Comparison of ENCODE assay signal across 8 cellular contexts in genomic region chr4:122922877-122923511, GRCh38. TPM values are rescaled to one million over a fixed set of nuclear protein-coding genes. Genes with fewer than 3 reads are reported as not detected.
A peak's percentile ranks its signal among the peaks of the same experiment; 100 is the strongest.
DNase-seq lines count a peak whose midpoint lies in the region; ATAC-seq and TF ChIP-seq lines count a peak whose summit lies in the region.

No MANE protein-coding gene starts in this region.

- no peaks in the 10 kb centered on the region for H3K9me3 Mint-ChIP-seq in Calu3 (ENCODE audit: low read depth, unreplicated experiment)

- intact Hi-C loops in Calu3 (cut with micrococcal nuclease; ENCODE audit: unreplicated experiment), result no loop called here

- no peak overlapping the region for H3K27ac Mint-ChIP-seq in Calu3 (ENCODE audit: unreplicated experiment)

- no peaks in the 10 kb centered on the region for H3K27me3 Mint-ChIP-seq in Calu3 (ENCODE audit: unreplicated experiment)

- no peak for TF ChIP-seq CTCF in Calu3 (IDR thresholded peaks at IDR 0.05; ENCODE audit: unreplicated experiment)
- TF ChIP-seq CTCF in OCI-LY3 (IDR thresholded peaks at IDR 0.05; ENCODE audit: low read depth, low read length), result no peak
- no peak for TF ChIP-seq CTCF in epithelial cell of esophagus (IDR thresholded peaks at IDR 0.05; ENCODE audit: insufficient read depth, low read depth, low read length, missing control alignments)

- H3K4me2 ChIP-seq in OCI-LY3 (ENCODE audit: low read length), result peak overlapping the region; percentile 85

- H3K36me3 Mint-ChIP-seq in Calu3 (ENCODE audit: insufficient read depth, unreplicated experiment), result peaks cover 20% of the 10 kb centered on the region

- H3K9ac ChIP-seq in HUES64 (ENCODE audit: low read depth, low read length) (peak overlapping the region; percentile 86), OCI-LY3 (ENCODE audit: low read length) (peak overlapping the region; percentile 88)

- H3K4me3 ChIP-seq in HUES64 (ENCODE audit: low read length) (peak overlapping the region; percentile 94), OCI-LY3 (ENCODE audit: low read length) (peak overlapping the region; percentile 97), epithelial cell of esophagus (ENCODE audit: low read length) (peak overlapping the region; percentile 86)

- peak overlapping the region; percentile 87 for H3K27ac ChIP-seq in HUES64 (ENCODE audit: low read depth, low read length)
- peak overlapping the region; percentile 85 for H3K27ac ChIP-seq in OCI-LY3 (ENCODE audit: low read length)

- H4K20me1 ChIP-seq in OCI-LY3 (ENCODE audit: insufficient read depth, low read length), result no peaks in the 10 kb centered on the region

- ATAC-seq in GM21447 (IDR thresholded peaks at IDR 0.05; ENCODE audit: unreplicated experiment), result peak; percentile 96

- BruUV-seq in Calu3 (replicated peaks; lab: Mats Ljungman, UMichigan), result no TSS peak

- H2AFZ ChIP-seq in OCI-LY3 (ENCODE audit: low read depth, low read length), result peak overlapping the region; percentile 99

- H3K4me1 Mint-ChIP-seq in Calu3 (ENCODE audit: low read depth, unreplicated experiment), result peaks cover 8% of the 10 kb centered on the region

- no peak overlapping the region for H3K4me3 Mint-ChIP-seq in Calu3 (ENCODE audit: low read depth, unreplicated experiment)

- H3K27me3 ChIP-seq in HUES64 (ENCODE audit: insufficient read depth, low read length) (no peaks in the 10 kb centered on the region), OCI-LY3 (ENCODE audit: low read depth, low read length) (no peaks in the 10 kb centered on the region)

- WGBS in HUES64, result under 1% methylated on average over 34 of the region's 34 CpGs

- H3K79me2 ChIP-seq in OCI-LY3 (ENCODE audit: low read length), result peaks cover 36% of the 10 kb centered on the region

- DNase-seq in Calu3 (peak; percentile 75), activated T-cell treated with anti-CD3 and anti-CD28 coated beads for 24 hours (ENCODE audit: low read depth) (peak; percentile 84), epithelial cell of esophagus (ENCODE audit: low read depth) (peak; percentile 87), mucosa of gallbladder (ENCODE audit: low spot score) (peak; percentile 83)
- DNase-seq in stimulated activated CD8-positive, alpha-beta memory T cell treated with anti-CD3 and anti-CD28 coated beads, Interleukin-4, amount 100 ng/mL, for 48 hours, result peak; percentile 90

- H3K36me3 ChIP-seq in HUES64 (ENCODE audit: insufficient read depth, low read length) (peaks cover 7% of the 10 kb centered on the region), OCI-LY3 (replicated peaks; ENCODE audit: low read depth, low read length) (no peaks in the 10 kb centered on the region)

- no peaks in the 10 kb centered on the region for H3K9me3 ChIP-seq in HUES64 (ENCODE audit: insufficient read depth, low read depth, low read length)
- H3K9me3 ChIP-seq in OCI-LY3 (ENCODE audit: insufficient read depth, low read length), result no peaks in the 10 kb centered on the region

- CTCF ChIA-PET in Calu3 (lab: Charles Lee), result interaction anchor here (0.5 to 1.3 kb wide), 2 partner anchors 206 to 342 kb away, joined by 4 read pairs; no protein-coding TSS in a partner anchor

- H3K4me1 ChIP-seq in HUES64 (ENCODE audit: insufficient read depth, low read length) (peaks cover 12% of the 10 kb centered on the region; the same call in 1 of the 2 replicates), OCI-LY3 (ENCODE audit: low read length) (peaks cover 9% of the 10 kb centered on the region)

RNA-seq across cellular contexts. Expression of gene NUDT6, which starts 0.6 kb away (rescaled TPM):
- total RNA-seq in Calu3 (2022) (4.9 and 5.4 TPM in 2 replicates), mucosa of gallbladder (3.5 TPM)
- 6.5 TPM for polyA plus RNA-seq in HUES64 (2013, experiment 1 of 2)
- polyA plus RNA-seq in HUES64 (2013, experiment 2 of 2), result 9.1 TPM

Comparison
In these comparisons a context has a peak if more than half of its experiments do, and no peak if none do; other contexts are left out.
1. Peak in every context shown above with its lines: DNase-seq, ATAC-seq, H3K4me3 ChIP-seq and H3K27ac ChIP-seq.